In genomic region chr17:42311240-42312034, GRCh38 we compare ENCODE assay signal across 8 cellular contexts. TPM values are rescaled to one million over a fixed set of nuclear protein-coding genes. Genes with fewer than 3 reads are reported as not detected.
DNase-seq lines count a peak whose midpoint lies in the region; ATAC-seq and TF ChIP-seq lines count a peak whose summit lies in the region.

No MANE protein-coding gene starts in this region.

- H3K27me3 Mint-ChIP-seq in activated T-cell treated with anti-CD3 and anti-CD28 coated beads, Interleukin-2, amount 50 U/mL, for 72 hours (ENCODE audit: low read depth): no peaks in the 10 kb centered on the region

- intact Hi-C loops in vagina (cut with DNase I): no loop called here

- TF ChIP-seq POLR2A in erythroblast (IDR thresholded peaks at IDR 0.05; ENCODE audit: low read length): peak; percentile 75
- peak in 1 of 2 donors; percentile 29 for TF ChIP-seq POLR2A in vagina (IDR thresholded peaks at IDR 0.05)

- peaks cover 85% of the 10 kb centered on the region for H3K4me1 Mint-ChIP-seq in activated T-cell treated with anti-CD3 and anti-CD28 coated beads, Interleukin-2, amount 50 U/mL, for 72 hours (ENCODE audit: low read depth)

- no peak for TF ChIP-seq CTCF in vagina (IDR thresholded peaks at IDR 0.05)

- peak overlapping the region; percentile 87 for H3K27ac Mint-ChIP-seq in activated T-cell treated with anti-CD3 and anti-CD28 coated beads, Interleukin-2, amount 50 U/mL, for 72 hours

- no peaks in the 10 kb centered on the region for H3K27me3 ChIP-seq in muscle layer of duodenum (ENCODE audit: low read depth, low read length)
- H3K27me3 ChIP-seq in vagina: no peaks in the 10 kb centered on the region

- H3K4me3 ChIP-seq in muscle layer of duodenum (ENCODE audit: low read depth in 1 of 2, low read length in 2 of 2) (peak overlapping the region in 1 of 2 donors; percentile 53), vagina (peak overlapping the region in 1 of 2 donors; percentile 38)

- no peaks in the 10 kb centered on the region for H3K9me3 Mint-ChIP-seq in activated T-cell treated with anti-CD3 and anti-CD28 coated beads, Interleukin-2, amount 50 U/mL, for 72 hours

- no peaks in the 10 kb centered on the region for H3K9me3 ChIP-seq in muscle layer of duodenum (ENCODE audit: control insufficient read depth in 1 of 2, low read length in 2 of 2)
- no peaks in the 10 kb centered on the region for H3K9me3 ChIP-seq in vagina

- peak overlapping the region; percentile 39 to 80 for H3K4me3 Mint-ChIP-seq in activated T-cell treated with anti-CD3 and anti-CD28 coated beads, Interleukin-2, amount 50 U/mL, for 72 hours

- H3K4me1 ChIP-seq in muscle layer of duodenum (ENCODE audit: control insufficient read depth in 1 of 2, insufficient read depth in 2 of 2, low read length in 2 of 2): peaks cover 16 to 42% of the 10 kb centered on the region in 2 donors
- H3K4me1 ChIP-seq in vagina: peaks cover 38% of the 10 kb centered on the region

- no peak for DNase-seq in activated T-cell treated with anti-CD3 and anti-CD28 coated beads, Interleukin-2, amount 50 U/mL, for 72 hours
- no peak for DNase-seq in activated T-cell treated with anti-CD3 and anti-CD28 coated beads for 4 hours
- DNase-seq in erythroblast (lab: John Stamatoyannopoulos, UW): peak; percentile 93
- DNase-seq in vagina (ENCODE audit: extremely low spot score in 2 of 2): no peak

- H3K36me3 Mint-ChIP-seq in activated T-cell treated with anti-CD3 and anti-CD28 coated beads, Interleukin-2, amount 50 U/mL, for 72 hours (ENCODE audit: insufficient read depth in 2 of 2): peaks cover 13 to 39% of the 10 kb centered on the region in 2 donors

- ATAC-seq in activated T-cell treated with anti-CD3 and anti-CD28 coated beads, Interleukin-2, amount 50 U/mL, for 72 hours (replicated peaks in 1 of 2): no peak
- ATAC-seq in SK-N-SH treated with all-trans-retinoic acid at 6 μM for 48 hours (peak; percentile 13; the same call in 2 of the 3 replicates), HG02610 (IDR thresholded peaks at IDR 0.05; ENCODE audit: unreplicated experiment) (no peak), HG03342 (IDR thresholded peaks at IDR 0.05; ENCODE audit: unreplicated experiment) (no peak)

- H3K27ac ChIP-seq in muscle layer of duodenum (ENCODE audit: low read length): peak overlapping the region; percentile 69
- H3K27ac ChIP-seq in vagina: peak overlapping the region; percentile 92

- H3K36me3 ChIP-seq in muscle layer of duodenum (ENCODE audit: control insufficient read depth in 1 of 2, insufficient read depth in 2 of 2, low read length in 2 of 2): peaks cover 58 to 60% of the 10 kb centered on the region in 2 donors
- peaks cover 0 to 28% of the 10 kb centered on the region in 2 donors for H3K36me3 ChIP-seq in vagina

TF ChIP-seq in SK-N-SH treated with all-trans-retinoic acid at 6 μM for 48 hours, 23 proteins besides CTCF, POLR2A, EP300 and RAD21:
- TF ChIP-seq ZNF70 (CRISPR knock-in tag; IDR thresholded peaks at IDR 0.05) (no peak), SNAI2 (CRISPR knock-in tag; IDR thresholded peaks at IDR 0.05) (no peak), CREB5 (CRISPR knock-in tag; IDR thresholded peaks at IDR 0.05; ENCODE audit: low read depth) (no peak), ZFP30 (CRISPR knock-in tag; IDR thresholded peaks at IDR 0.05) (no peak), GLIS3 (CRISPR knock-in tag; IDR thresholded peaks at IDR 0.05) (no peak), TOX (CRISPR knock-in tag; IDR thresholded peaks at IDR 0.05; ENCODE audit: borderline replicate concordance) (no peak), OSR1 (CRISPR knock-in tag; IDR thresholded peaks at IDR 0.05) (no peak), CSDC2 (CRISPR knock-in tag; IDR thresholded peaks at IDR 0.05) (no peak), POU6F1 (CRISPR knock-in tag; IDR thresholded peaks at IDR 0.05; ENCODE audit: borderline replicate concordance, low read depth) (no peak)

RNA-seq across cellular contexts. Expression of gene STAT5A, which starts 23.1 kb away (rescaled TPM):
- 100 to 1,000 TPM; 243 to 264 TPM for total RNA-seq in activated T-cell treated with anti-CD3 and anti-CD28 coated beads, Interleukin-2, amount 50 U/mL, for 72 hours
- 38.3 TPM for total RNA-seq in vagina

RNA-seq across cellular contexts. Expression of gene STAT5B, which starts 35.2 kb away (rescaled TPM):
- 100 to 1,000 TPM; 252 to 269 TPM for total RNA-seq in activated T-cell treated with anti-CD3 and anti-CD28 coated beads, Interleukin-2, amount 50 U/mL, for 72 hours
- total RNA-seq in vagina: 74.6 TPM

Comparison
In these comparisons a context has a peak if more than half of its experiments do, and no peak if none do; other contexts are left out.
1. DNase-seq: peak in erythroblast (2 of 2); none in activated T-cell treated with anti-CD3 and anti-CD28 coated beads, Interleukin-2, amount 50 U/mL, for 72 hours (0 of 2), activated T-cell treated with anti-CD3 and anti-CD28 coated beads for 4 hours (single experiment) and vagina (0 of 2).